In the genomic region with DNA sequence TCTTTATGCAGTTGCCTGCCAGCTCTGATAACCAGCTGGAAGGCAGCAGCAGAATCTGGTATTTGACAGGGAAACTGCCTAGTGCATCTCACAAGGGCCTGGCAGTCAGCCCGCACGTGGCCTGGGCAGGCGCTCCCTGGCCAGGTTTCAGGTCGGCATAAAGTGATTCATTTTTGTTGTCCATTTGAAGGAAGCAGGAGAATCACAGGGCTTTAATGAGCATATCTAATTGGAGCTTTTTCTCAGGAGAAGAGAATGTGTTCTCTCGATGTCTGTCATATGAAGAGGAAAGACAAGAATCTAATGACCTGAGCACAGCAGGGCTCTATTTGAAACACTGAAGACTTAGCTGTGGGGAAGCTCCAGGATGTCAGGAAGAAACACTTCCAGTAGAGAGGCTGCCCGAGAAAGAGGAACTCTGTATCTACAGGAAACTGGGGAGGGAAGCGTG, we compare ENCODE assay signal across 13 cellular contexts.
DNase-seq lines count a peak whose midpoint lies in the region; ATAC-seq and TF ChIP-seq lines count a peak whose summit lies in the region.
"Had no signal": no experiment of that assay in that cellular context is flagged by ENCODE, and none has a peak within 500 bp of the region (broad histone marks: within the 10 kb centered on the region; RNA-seq: fewer than 3 reads in every experiment).

No MANE protein-coding gene starts in this region.

- ATAC-seq in HG03460 (IDR thresholded peaks at IDR 0.05; ENCODE audit: unreplicated experiment) = no peak

- H3K4me3 Mint-ChIP-seq in progenitor cell of endocrine pancreas (ENCODE audit: low read depth) = no peak overlapping the region

- peak; percentile 72 for DNase-seq in G401 (ENCODE audit: low spot score)
- DNase-seq in NCI-H1417 (lab: John Stamatoyannopoulos, UW) = peak in 2 of 3 experiments; percentile 51 to 78
- DNase-seq in astrocyte of the spinal cord (ENCODE audit: low read depth, low spot score) = peak; percentile 50
- DNase-seq in kidney tubule cell (ENCODE audit: low spot score) = peak; percentile 26
- DNase-seq in progenitor cell of endocrine pancreas (ENCODE audit: low spot score, unreplicated experiment) = no peak
- DNase-seq in ACHN = no peak
- no peak for DNase-seq in cortex of kidney (lab: John Stamatoyannopoulos, UW)
- DNase-seq: activated CD8-positive, alpha-beta memory T cell treated with anti-CD3 and anti-CD28 coated beads for 24 hours; GM23248; mesenchymal stem cell; NCI-H146 had no signal

- H3K4me1 Mint-ChIP-seq in progenitor cell of endocrine pancreas (ENCODE audit: low read depth) = peaks cover 2% of the 10 kb centered on the region

- no peak overlapping the region for H3K27ac Mint-ChIP-seq in progenitor cell of endocrine pancreas

- H3K4me3 ChIP-seq in astrocyte of the spinal cord (ENCODE audit: low read depth, low read length) = no peak overlapping the region
- H3K4me3 ChIP-seq: GM23248, skin epidermis had no signal

- peaks cover 7% of the 10 kb centered on the region for H3K27me3 Mint-ChIP-seq in progenitor cell of endocrine pancreas

- peaks cover 15% of the 10 kb centered on the region for H3K9me3 Mint-ChIP-seq in progenitor cell of endocrine pancreas (ENCODE audit: low read depth)

- H3K36me3 Mint-ChIP-seq in progenitor cell of endocrine pancreas (ENCODE audit: insufficient read depth) = peaks cover 1% of the 10 kb centered on the region

- no peak for TF ChIP-seq CTCF in astrocyte of the spinal cord (IDR thresholded peaks at IDR 0.05; ENCODE audit: low read depth, low read length)
- TF ChIP-seq CTCF in progenitor cell of endocrine pancreas (IDR thresholded peaks at IDR 0.05; ENCODE audit: unreplicated experiment) = no peak

- in situ Hi-C loops in G401 (cut with HindIII; ENCODE audit: low sequenced_read_pairs) (no loop called here), astrocyte of the spinal cord (cut with HindIII; ENCODE audit: low sequenced_read_pairs) (no loop called here), ACHN (cut with HindIII; ENCODE audit: low pct_ligation_motif_present, low pct_unique_long_range_greater_than_20kb, low sequenced_read_pairs) (no loop called here)

Comparison
In these comparisons a context has a peak if more than half of its experiments do, and no peak if none do; other contexts are left out.
1. DNase-seq: peak in G401 (single experiment), NCI-H1417 (2 of 3), astrocyte of the spinal cord (single experiment) and kidney tubule cell (single experiment); none in progenitor cell of endocrine pancreas (single experiment), ACHN (single experiment) and cortex of kidney (single experiment).